In genomic region chr5:42870882-42871418, GRCh38 we compare ENCODE assay signal across 2 cellular contexts.
TF ChIP-seq lines count a peak whose summit lies in the region.

No MANE protein-coding gene starts in this region.

TF ChIP-seq in H1, 55 proteins besides CTCF, POLR2A, EP300 and RAD21:
- TF ChIP-seq GTF2F1 (IDR thresholded peaks at IDR 0.05; ENCODE audit: borderline replicate concordance, low read depth, low read length): no peak
- TF ChIP-seq SRF (IDR thresholded peaks at IDR 0.05; ENCODE audit: low read depth, low read length): no peak
- TF ChIP-seq SIRT6 (IDR thresholded peaks at IDR 0.05; ENCODE audit: low read length): no peak
- no peak for TF ChIP-seq ASH2L (IDR thresholded peaks at IDR 0.05; ENCODE audit: low read length)
- no peak for TF ChIP-seq TBP (IDR thresholded peaks at IDR 0.05; ENCODE audit: low read depth, low read length)
- TF ChIP-seq ZNF274 (IDR thresholded peaks at IDR 0.05; ENCODE audit: borderline replicate concordance, extremely low read depth, low read length): no peak
- no peak for TF ChIP-seq ATF2 (IDR thresholded peaks at IDR 0.05; ENCODE audit: low read length)
TF ChIP-seq in H1: peak in this region for 0.

TF ChIP-seq in liver, 16 proteins besides CTCF, POLR2A, EP300 and RAD21:
- TF ChIP-seq ZBTB33 (IDR thresholded peaks at IDR 0.05): no peak
- TF ChIP-seq HNF4G (IDR thresholded peaks at IDR 0.05): no peak
- TF ChIP-seq REST (IDR thresholded peaks at IDR 0.05): no peak
- no peak for TF ChIP-seq EGR1 (IDR thresholded peaks at IDR 0.05; ENCODE audit: low read depth in 2 of 2)
